Comparison of ENCODE assay signal across 1 cellular context in genomic region chr2:140929866-140930265, GRCh38.
TF ChIP-seq lines count a peak whose summit lies in the region.

No MANE protein-coding gene starts in this region.

TF ChIP-seq in IMR-90, 13 proteins besides CTCF, POLR2A, EP300 and RAD21:
- no peak for TF ChIP-seq CHD1 (IDR thresholded peaks at IDR 0.05; ENCODE audit: low read depth, low read length)
- no peak for TF ChIP-seq RFX5 (IDR thresholded peaks at IDR 0.05; ENCODE audit: low read depth, low read length)
- no peak for TF ChIP-seq MAZ (IDR thresholded peaks at IDR 0.05; ENCODE audit: borderline replicate concordance, low read depth, low read length)
- no peak for TF ChIP-seq RCOR1 (IDR thresholded peaks at IDR 0.05; ENCODE audit: insufficient replicate concordance, low read length)
- no peak for TF ChIP-seq MAFK (IDR thresholded peaks at IDR 0.05; ENCODE audit: low read depth, low read length)
- no peak for TF ChIP-seq CEBPB (IDR thresholded peaks at IDR 0.05; ENCODE audit: low read depth, low read length)
- no peak for TF ChIP-seq NFE2L2 (IDR thresholded peaks at IDR 0.05; ENCODE audit: low read depth, low read length)
- TF ChIP-seq MXI1 (IDR thresholded peaks at IDR 0.05; ENCODE audit: borderline replicate concordance, low read depth, low read length): no peak
- TF ChIP-seq ELK1 (IDR thresholded peaks at IDR 0.05; ENCODE audit: borderline replicate concordance, low read depth, low read length): no peak
- TF ChIP-seq SMC3 (IDR thresholded peaks at IDR 0.05; ENCODE audit: low read depth, low read length): no peak
- no peak for TF ChIP-seq USF2 (IDR thresholded peaks at IDR 0.05; ENCODE audit: low read depth, low read length)
- no peak for TF ChIP-seq FOS (IDR thresholded peaks at IDR 0.05; ENCODE audit: low read depth, low read length)
- TF ChIP-seq BHLHE40 (IDR thresholded peaks at IDR 0.05; ENCODE audit: low read depth, low read length): no peak
